In genomic region chr6:156827382-156827781, GRCh38 we compare ENCODE assay signal across 10 cellular contexts. TPM values are rescaled to one million over a fixed set of nuclear protein-coding genes. Genes with fewer than 3 reads are reported as not detected.
DNase-seq lines count a peak whose midpoint lies in the region; ATAC-seq lines count a peak whose summit lies in the region.
"Had no signal": no experiment of that assay in that cellular context is flagged by ENCODE, and none has a peak within 500 bp of the region (broad histone marks: within the 10 kb centered on the region; RNA-seq: fewer than 3 reads in every experiment).

No MANE protein-coding gene starts in this region.

- intact Hi-C loops in left ventricle myocardium superior (cut with micrococcal nuclease): no loop called here

- DNase-seq in GM03348 (ENCODE audit: low spot score) (peak; percentile 19), left ventricle myocardium superior (no peak)
- DNase-seq in activated naive CD8-positive, alpha-beta T cell treated with anti-CD3 and anti-CD28 coated beads, Interleukin-2, amount 50 U/mL, for 24 hours: no peak
- DNase-seq in activated CD4-positive, CD25-positive, alpha-beta regulatory T cell (lab: John Stamatoyannopoulos, UW): no peak
- DNase-seq: KG1; NK-92 treated with Interleukin-12 subunit alpha and Interleukin-12 subunit beta, amount 100 ng/mL, for 24 hours had no signal

- H3K27me3 Mint-ChIP-seq in activated naive CD8-positive, alpha-beta T cell treated with anti-CD3 and anti-CD28 coated beads, Interleukin-2, amount 50 U/mL, for 24 hours: no peaks in the 10 kb centered on the region
- no peaks in the 10 kb centered on the region for H3K27me3 Mint-ChIP-seq in stimulated activated memory B cell treated with anti-CD40 and anti-IgM and Interleukin-4, amounts not matched to agents 10 μg/mL and 1 μg/mL and 100 μg/mL, for 72 hours

- H3K9me3 Mint-ChIP-seq in activated naive CD8-positive, alpha-beta T cell treated with anti-CD3 and anti-CD28 coated beads, Interleukin-2, amount 50 U/mL, for 24 hours: no peaks in the 10 kb centered on the region
- H3K9me3 Mint-ChIP-seq in stimulated activated memory B cell treated with anti-CD40 and anti-IgM and Interleukin-4, amounts not matched to agents 10 μg/mL and 1 μg/mL and 100 μg/mL, for 72 hours: no peaks in the 10 kb centered on the region

- H3K4me3 Mint-ChIP-seq in activated naive CD8-positive, alpha-beta T cell treated with anti-CD3 and anti-CD28 coated beads, Interleukin-2, amount 50 U/mL, for 24 hours: no peak overlapping the region
- no peak overlapping the region for H3K4me3 Mint-ChIP-seq in stimulated activated memory B cell treated with anti-CD40 and anti-IgM and Interleukin-4, amounts not matched to agents 10 μg/mL and 1 μg/mL and 100 μg/mL, for 72 hours

- ATAC-seq in activated naive CD8-positive, alpha-beta T cell treated with anti-CD3 and anti-CD28 coated beads, Interleukin-2, amount 50 U/mL, for 24 hours: no peak
- ATAC-seq in left ventricle myocardium superior: peak; percentile 25
- ATAC-seq in stimulated activated memory B cell treated with anti-CD40 and anti-IgM and Interleukin-4, amounts not matched to agents 10 μg/mL and 1 μg/mL and 100 μg/mL, for 72 hours: no peak
- ATAC-seq in HG02840 (IDR thresholded peaks at IDR 0.05; ENCODE audit: low FRiP score, unreplicated experiment): no peak
- ATAC-seq in HG02852 (IDR thresholded peaks at IDR 0.05; ENCODE audit: unreplicated experiment): no peak
- no peak for ATAC-seq in GM21786 (IDR thresholded peaks at IDR 0.05; ENCODE audit: unreplicated experiment)

- peaks cover 76% of the 10 kb centered on the region for H3K4me1 Mint-ChIP-seq in activated naive CD8-positive, alpha-beta T cell treated with anti-CD3 and anti-CD28 coated beads, Interleukin-2, amount 50 U/mL, for 24 hours
- peaks cover 76% of the 10 kb centered on the region for H3K4me1 Mint-ChIP-seq in stimulated activated memory B cell treated with anti-CD40 and anti-IgM and Interleukin-4, amounts not matched to agents 10 μg/mL and 1 μg/mL and 100 μg/mL, for 72 hours

- H3K36me3 Mint-ChIP-seq in activated naive CD8-positive, alpha-beta T cell treated with anti-CD3 and anti-CD28 coated beads, Interleukin-2, amount 50 U/mL, for 24 hours (ENCODE audit: low read depth): peaks cover 19% of the 10 kb centered on the region
- H3K36me3 Mint-ChIP-seq in stimulated activated memory B cell treated with anti-CD40 and anti-IgM and Interleukin-4, amounts not matched to agents 10 μg/mL and 1 μg/mL and 100 μg/mL, for 72 hours: peaks cover 33% of the 10 kb centered on the region

- H3K27ac Mint-ChIP-seq in activated naive CD8-positive, alpha-beta T cell treated with anti-CD3 and anti-CD28 coated beads, Interleukin-2, amount 50 U/mL, for 24 hours: peak overlapping the region; percentile 1
- H3K27ac Mint-ChIP-seq in stimulated activated memory B cell treated with anti-CD40 and anti-IgM and Interleukin-4, amounts not matched to agents 10 μg/mL and 1 μg/mL and 100 μg/mL, for 72 hours: peak overlapping the region; percentile 68

RNA-seq across cellular contexts. Expression of gene ARID1B, which starts 50.2 kb away (rescaled TPM):
- total RNA-seq in left ventricle myocardium superior: 46.6 TPM
